Comparison of ENCODE assay signal across 1 cellular context in genomic region chr19:4575978-4576933, GRCh38.
TF ChIP-seq lines count a peak whose summit lies in the region.

No MANE protein-coding gene starts in this region.

TF ChIP-seq in K562, 482 proteins besides CTCF, POLR2A, EP300 and RAD21 (continued from another document and continues in another):
- TF ChIP-seq FOXP4 (CRISPR knock-in tag; IDR thresholded peaks at IDR 0.05; ENCODE audit: borderline replicate concordance) (no peak), TAF15 (IDR thresholded peaks at IDR 0.05; ENCODE audit: low read depth, low read length) (no peak), PRDM10 (IDR thresholded peaks at IDR 0.05; ENCODE audit: partially characterized antibody) (no peak), TFAM (CRISPR knock-in tag; conservative IDR thresholded peaks at IDR 0.05) (no peak), MNT (conservative IDR thresholded peaks at IDR 0.05) (no peak), RFX5 (IDR thresholded peaks at IDR 0.05; ENCODE audit: low read depth, low read length) (no peak), RREB1 (CRISPR knock-in tag; IDR thresholded peaks at IDR 0.05) (no peak), E2F8 (IDR thresholded peaks at IDR 0.05; ENCODE audit: low read depth, partially characterized antibody) (no peak), MYC (IDR thresholded peaks at IDR 0.05; ENCODE audit: low read depth, low read length) (no peak), MYC (CRISPR knock-in tag; IDR thresholded peaks at IDR 0.05; ENCODE audit: borderline replicate concordance, low read depth) (no peak), NCOA6 (IDR thresholded peaks at IDR 0.05) (no peak), MXI1 (IDR thresholded peaks at IDR 0.05; ENCODE audit: low read depth, low read length) (no peak), ZNF133 (CRISPR knock-in tag; IDR thresholded peaks at IDR 0.05) (no peak), HEY1 (CRISPR knock-in tag; IDR thresholded peaks at IDR 0.05; ENCODE audit: borderline replicate concordance) (no peak), NCOA4 (IDR thresholded peaks at IDR 0.05; ENCODE audit: partially characterized antibody) (peak; percentile 75), ETV1 (tag; conservative IDR thresholded peaks at IDR 0.05; ENCODE audit: low read depth) (no peak), ZNF274 (IDR thresholded peaks at IDR 0.05; ENCODE audit: borderline replicate concordance, low read depth, low read length) (no peak), SRSF3 (IDR thresholded peaks at IDR 0.05; ENCODE audit: insufficient read depth, low read length) (no peak), RBFOX2 (IDR thresholded peaks at IDR 0.05; ENCODE audit: low read depth, low read length) (no peak), ZBTB26 (CRISPR knock-in tag; IDR thresholded peaks at IDR 0.05) (no peak), EP400 (IDR thresholded peaks at IDR 0.05) (no peak), RCOR1 (IDR thresholded peaks at IDR 0.05; ENCODE audit: borderline replicate concordance in 1 of 2, low read depth in 2 of 2, low read length in 2 of 2) (peak in 1 of 2 experiments; percentile 79; a peak in 2 of 4 replicates), CAMTA2 (CRISPR knock-in tag; conservative IDR thresholded peaks at IDR 0.05) (no peak), RBM15 (IDR thresholded peaks at IDR 0.05; ENCODE audit: insufficient read depth, low read length) (no peak), ZBTB7A (IDR thresholded peaks at IDR 0.05; ENCODE audit: borderline replicate concordance, control insufficient read depth, low read depth, low read length) (peak; percentile 83; the same call in 1 of the 2 replicates), TCF15 (CRISPR knock-in tag; IDR thresholded peaks at IDR 0.05) (no peak), ZNF224 (CRISPR knock-in tag; IDR thresholded peaks at IDR 0.05) (no peak), L3MBTL2 (IDR thresholded peaks at IDR 0.05) (peak; percentile 41; the same call in 1 of the 2 replicates), TFAP4 (CRISPR knock-in tag; IDR thresholded peaks at IDR 0.05; ENCODE audit: borderline replicate concordance) (peak; percentile 61; the same call in 1 of the 2 replicates), SRF (CRISPR knock-in tag; IDR thresholded peaks at IDR 0.05) (no peak), ADNP (tag; IDR thresholded peaks at IDR 0.05) (peak; percentile 86), HDGF (IDR thresholded peaks at IDR 0.05) (peak; percentile 100), CREBBP (IDR thresholded peaks at IDR 0.05; ENCODE audit: low read depth, low read length) (no peak), CHAMP1 (IDR thresholded peaks at IDR 0.05) (no peak), MAFG (tag; conservative IDR thresholded peaks at IDR 0.05) (no peak), LARP7 (IDR thresholded peaks at IDR 0.05) (no peak), PHF20 (IDR thresholded peaks at IDR 0.05; ENCODE audit: partially characterized antibody) (peak; percentile 63), MCM5 (IDR thresholded peaks at IDR 0.05; ENCODE audit: low read depth) (no peak), ARHGAP35 (IDR thresholded peaks at IDR 0.05; ENCODE audit: partially characterized antibody) (peak; percentile 36)
